11 cellular contexts compared by ENCODE assay signal in genomic region chr19:8515317-8515716, GRCh38. TPM values are rescaled to one million over a fixed set of nuclear protein-coding genes. Genes with fewer than 3 reads are reported as not detected.
A peak's percentile ranks its signal among the peaks of the same experiment; 100 is the strongest.
DNase-seq lines count a peak whose midpoint lies in the region; ATAC-seq, FAIRE-seq and TF ChIP-seq lines count a peak whose summit lies in the region.
"Had no signal": no experiment of that assay in that cellular context is flagged by ENCODE, and none has a peak within 500 bp of the region (broad histone marks: within the 10 kb centered on the region; RNA-seq: fewer than 3 reads in every experiment).

No MANE protein-coding gene starts in this region.

- no peak for TF ChIP-seq POLR2A in H54 (IDR thresholded peaks at IDR 0.05; ENCODE audit: low read depth, low read length)

- peak; percentile 52 for DNase-seq in activated CD4-positive, CD25-positive, alpha-beta regulatory T cell treated with anti-CD3 and anti-CD28 coated beads, Interleukin-2, amount 50 U/mL, for 72 hours
- no peak for DNase-seq in activated CD4-positive, CD25-positive, alpha-beta regulatory T cell (lab: John Stamatoyannopoulos, UW)
- DNase-seq in activated T-cell treated with anti-CD3 and anti-CD28 coated beads for 24 hours (ENCODE audit: low read depth) (peak; percentile 48), glutamatergic neuron (no peak), H54 (ENCODE audit: insufficient read length, low spot score) (no peak), RCC 7860 (ENCODE audit: low spot score) (no peak)
- DNase-seq in stimulated activated naive CD8-positive, alpha-beta T cell treated with anti-CD3 and anti-CD28 coated beads, Interleukin-15, amount 100 ng/mL, for 72 hours = peak; percentile 48 to 58
- DNase-seq: dermis blood vessel endothelial cell had no signal

- H3K27me3 Mint-ChIP-seq in glutamatergic neuron (ENCODE audit: unreplicated experiment) = peaks cover 12% of the 10 kb centered on the region
- H3K27me3 Mint-ChIP-seq in stimulated activated naive CD8-positive, alpha-beta T cell treated with anti-CD3 and anti-CD28 coated beads, Interleukin-15, amount 100 ng/mL, for 72 hours = no peaks in the 10 kb centered on the region

- no peaks in the 10 kb centered on the region for H3K36me3 Mint-ChIP-seq in glutamatergic neuron (ENCODE audit: unreplicated experiment)

- H3K4me1 Mint-ChIP-seq in glutamatergic neuron (ENCODE audit: low read depth, unreplicated experiment) = no peaks in the 10 kb centered on the region
- H3K4me1 Mint-ChIP-seq in stimulated activated naive CD8-positive, alpha-beta T cell treated with anti-CD3 and anti-CD28 coated beads, Interleukin-15, amount 100 ng/mL, for 72 hours = peaks cover 78% of the 10 kb centered on the region

- TF ChIP-seq CTCF in glutamatergic neuron (IDR thresholded peaks at IDR 0.05; ENCODE audit: partially characterized antibody, unreplicated experiment) = no peak

- peak; percentile 37 for ATAC-seq in stimulated activated naive CD8-positive, alpha-beta T cell treated with anti-CD3 and anti-CD28 coated beads, Interleukin-15, amount 100 ng/mL, for 72 hours
- no peak for ATAC-seq in HG03460 (IDR thresholded peaks at IDR 0.05; ENCODE audit: unreplicated experiment)
- ATAC-seq: A549 had no signal

- H3K4me3 Mint-ChIP-seq in glutamatergic neuron (ENCODE audit: unreplicated experiment) = peak overlapping the region; percentile 49
- peak overlapping the region; percentile 84 to 99 for H3K4me3 Mint-ChIP-seq in stimulated activated naive CD8-positive, alpha-beta T cell treated with anti-CD3 and anti-CD28 coated beads, Interleukin-15, amount 100 ng/mL, for 72 hours

- FAIRE-seq in H54 (lab: Jason Lieb, UNC) = no peak
- no peak for FAIRE-seq in RCC 7860 (lab: Jason Lieb, UNC)
- FAIRE-seq: A549 had no signal

- H3K27ac Mint-ChIP-seq in glutamatergic neuron (ENCODE audit: unreplicated experiment) = peak overlapping the region; percentile 43
- peak overlapping the region; percentile 99 to 100 for H3K27ac Mint-ChIP-seq in stimulated activated naive CD8-positive, alpha-beta T cell treated with anti-CD3 and anti-CD28 coated beads, Interleukin-15, amount 100 ng/mL, for 72 hours

- H3K9me3 Mint-ChIP-seq in glutamatergic neuron (ENCODE audit: unreplicated experiment) = peaks cover 8% of the 10 kb centered on the region
- H3K9me3 Mint-ChIP-seq in stimulated activated naive CD8-positive, alpha-beta T cell treated with anti-CD3 and anti-CD28 coated beads, Interleukin-15, amount 100 ng/mL, for 72 hours = no peaks in the 10 kb centered on the region

RNA-seq across cellular contexts. Expression of gene ZNF414, which starts 1.4 kb away (rescaled TPM):
- total RNA-seq in glutamatergic neuron (ENCODE audit: unreplicated experiment) = 27.2 TPM

RNA-seq across cellular contexts. Expression of gene PRAM1, which starts 12.9 kb away (rescaled TPM):
- total RNA-seq in glutamatergic neuron (ENCODE audit: unreplicated experiment) = 0.49 TPM
- total RNA-seq: dermis blood vessel endothelial cell, SK-MEL-5 had no signal

Comparison
In these comparisons a context has a peak if more than half of its experiments do, and no peak if none do; other contexts are left out.
1. DNase-seq: peak in activated CD4-positive, CD25-positive, alpha-beta regulatory T cell treated with anti-CD3 and anti-CD28 coated beads, Interleukin-2, amount 50 U/mL, for 72 hours (single experiment), activated T-cell treated with anti-CD3 and anti-CD28 coated beads for 24 hours (single experiment) and stimulated activated naive CD8-positive, alpha-beta T cell treated with anti-CD3 and anti-CD28 coated beads, Interleukin-15, amount 100 ng/mL, for 72 hours (2 of 2); none in activated CD4-positive, CD25-positive, alpha-beta regulatory T cell (0 of 4), glutamatergic neuron (single experiment), H54 (single experiment) and RCC 7860 (single experiment).